In the genomic region with DNA sequence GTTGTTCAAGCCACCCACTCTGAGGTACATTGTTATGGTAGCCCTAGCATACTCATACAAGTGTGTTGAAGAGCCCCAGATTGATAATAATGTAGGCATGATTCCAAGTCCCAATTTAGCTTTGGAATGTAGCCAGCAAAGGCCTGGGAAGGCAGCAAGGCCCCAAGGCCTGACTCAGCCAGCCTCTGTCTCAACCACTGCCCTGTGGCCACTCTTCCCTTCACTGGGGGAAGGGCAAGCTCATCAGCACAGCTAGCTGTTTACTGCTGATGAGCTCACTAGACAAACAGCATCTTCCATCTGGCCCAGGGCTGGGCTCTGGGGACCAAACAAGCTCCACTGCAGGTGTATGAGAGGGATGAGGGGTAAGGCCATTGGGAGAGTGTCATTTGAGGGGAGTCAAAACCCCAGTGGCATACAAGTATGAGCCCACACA, we compare ENCODE assay signal across 9 cellular contexts. TPM values are rescaled to one million over a fixed set of nuclear protein-coding genes. Genes with fewer than 3 reads are reported as not detected.
DNase-seq lines count a peak whose midpoint lies in the region; ATAC-seq and TF ChIP-seq lines count a peak whose summit lies in the region.
"Had no signal": no experiment of that assay in that cellular context is flagged by ENCODE, and none has a peak within 500 bp of the region (broad histone marks: within the 10 kb centered on the region; RNA-seq: fewer than 3 reads in every experiment).

No MANE protein-coding gene starts in this region.

- no peaks in the 10 kb centered on the region for H3F3A ChIP-seq in smooth muscle cell (ENCODE audit: low read depth)

- H3K79me2 ChIP-seq in smooth muscle cell (ENCODE audit: low read depth), result peaks cover 20% of the 10 kb centered on the region

- no peak for TF ChIP-seq POLR2A in Peyer's patch (IDR thresholded peaks at IDR 0.05)

- H3K9ac ChIP-seq in smooth muscle cell (ENCODE audit: low read depth), result no peak overlapping the region
- no peak overlapping the region for H3K9ac ChIP-seq in endodermal cell (ENCODE audit: extremely low read depth, low read length, poor library complexity, severe bottlenecking)

- no peaks in the 10 kb centered on the region for H3K27me3 ChIP-seq in Peyer's patch
- H3K27me3 ChIP-seq in smooth muscle cell (ENCODE audit: low read depth), result no peaks in the 10 kb centered on the region
- peaks cover 25% of the 10 kb centered on the region for H3K27me3 ChIP-seq in endodermal cell (ENCODE audit: control insufficient read depth, insufficient read depth, low read length, poor library complexity, severe bottlenecking)

- H3K4me1 ChIP-seq in Peyer's patch, result peaks cover 0 to 6% (median 0%) of the 10 kb centered on the region in 4 donors
- peaks cover 4% of the 10 kb centered on the region for H3K4me1 ChIP-seq in smooth muscle cell (ENCODE audit: low read depth)
- H3K4me1 ChIP-seq in endodermal cell (ENCODE audit: control insufficient read depth, insufficient read depth, low read length), result peaks cover 4% of the 10 kb centered on the region

- H3K27me3 Mint-ChIP-seq in activated CD4-positive, alpha-beta T cell treated with anti-CD3 and anti-CD28 coated beads, Interleukin-2, amount 10 ng/mL, durations not matched to agents 24 days and 14 days, result peaks cover 5% of the 10 kb centered on the region
- no peaks in the 10 kb centered on the region for H3K27me3 Mint-ChIP-seq in activated T-cell treated with anti-CD3 and anti-CD28 coated beads, Interleukin-2, amount 50 U/mL, for 4 hours (ENCODE audit: low read depth)
- peaks cover 2% of the 10 kb centered on the region for H3K27me3 Mint-ChIP-seq in endodermal cell (ENCODE audit: insufficient read depth)

- H3K4me3 ChIP-seq in Peyer's patch, result no peak overlapping the region
- H3K4me3 ChIP-seq in smooth muscle cell, result no peak overlapping the region
- H3K4me3 ChIP-seq in endodermal cell (ENCODE audit: low read length), result no peak overlapping the region
- H3K4me3 ChIP-seq: GM23338 had no signal

- no peak for TF ChIP-seq CTCF in Peyer's patch (IDR thresholded peaks at IDR 0.05)
- TF ChIP-seq CTCF in smooth muscle cell (IDR thresholded peaks at IDR 0.05; ENCODE audit: borderline replicate concordance, insufficient read depth, poor library complexity, severe bottlenecking), result no peak
- no peak for TF ChIP-seq CTCF in endodermal cell (conservative IDR thresholded peaks at IDR 0.05)

- no peak overlapping the region for H3K27ac Mint-ChIP-seq in activated CD4-positive, alpha-beta T cell treated with anti-CD3 and anti-CD28 coated beads, Interleukin-2, amount 10 ng/mL, durations not matched to agents 24 days and 14 days
- H3K27ac Mint-ChIP-seq in endodermal cell, result no peak overlapping the region
- H3K27ac Mint-ChIP-seq: GM23338 had no signal

- H3K9me3 Mint-ChIP-seq in activated CD4-positive, alpha-beta T cell treated with anti-CD3 and anti-CD28 coated beads, Interleukin-2, amount 10 ng/mL, durations not matched to agents 24 days and 14 days, result no peaks in the 10 kb centered on the region
- no peaks in the 10 kb centered on the region for H3K9me3 Mint-ChIP-seq in activated T-cell treated with anti-CD3 and anti-CD28 coated beads, Interleukin-2, amount 50 U/mL, for 4 hours
- no peaks in the 10 kb centered on the region for H3K9me3 Mint-ChIP-seq in endodermal cell
- H3K9me3 Mint-ChIP-seq: GM23338 had no signal

- H3K36me3 ChIP-seq in Peyer's patch, result no peaks in the 10 kb centered on the region
- no peaks in the 10 kb centered on the region for H3K36me3 ChIP-seq in smooth muscle cell (ENCODE audit: low read depth)
- H3K36me3 ChIP-seq in endodermal cell (ENCODE audit: control insufficient read depth, insufficient read depth, low read length), result no peaks in the 10 kb centered on the region

- H3K4me2 ChIP-seq in smooth muscle cell, result peak overlapping the region; percentile 67
- H3K4me2 ChIP-seq: GM23338 had no signal

- H3K36me3 Mint-ChIP-seq in activated CD4-positive, alpha-beta T cell treated with anti-CD3 and anti-CD28 coated beads, Interleukin-2, amount 10 ng/mL, durations not matched to agents 24 days and 14 days (ENCODE audit: low read depth), result no peaks in the 10 kb centered on the region
- H3K36me3 Mint-ChIP-seq in activated T-cell treated with anti-CD3 and anti-CD28 coated beads, Interleukin-2, amount 50 U/mL, for 4 hours (ENCODE audit: insufficient read depth), result no peaks in the 10 kb centered on the region
- no peaks in the 10 kb centered on the region for H3K36me3 Mint-ChIP-seq in endodermal cell (ENCODE audit: low read depth)

- H2AFZ ChIP-seq in smooth muscle cell (ENCODE audit: low read depth), result no peak overlapping the region
- H2AFZ ChIP-seq: GM23338 had no signal

- H3K4me3 Mint-ChIP-seq in activated CD4-positive, alpha-beta T cell treated with anti-CD3 and anti-CD28 coated beads, Interleukin-2, amount 10 ng/mL, durations not matched to agents 24 days and 14 days, result no peak overlapping the region
- H3K4me3 Mint-ChIP-seq in activated T-cell treated with anti-CD3 and anti-CD28 coated beads, Interleukin-2, amount 50 U/mL, for 4 hours, result no peak overlapping the region
- H3K4me3 Mint-ChIP-seq in endodermal cell, result no peak overlapping the region
- H3K4me3 Mint-ChIP-seq: GM23338 had no signal

- DNase-seq in HPDE6-E6E7 (ENCODE audit: extremely low spot score) (peak; percentile 90), Peyer's patch (peak in 2 of 3 donors; percentile 79 to 87), fibroblast of peridontal ligament (ENCODE audit: extremely low read depth) (peak; percentile 81), smooth muscle cell (lab: John Stamatoyannopoulos, UW; ENCODE audit: unreplicated experiment) (peak; percentile 23), activated gamma-delta T cell (lab: John Stamatoyannopoulos, UW) (no peak), endodermal cell (no peak)
- DNase-seq in activated CD4-positive, alpha-beta T cell treated with anti-CD3 and anti-CD28 coated beads, Interleukin-2, amount 10 ng/mL, durations not matched to agents 24 days and 14 days, result no peak
- DNase-seq in activated T-cell treated with anti-CD3 and anti-CD28 coated beads, Interleukin-2, amount 50 U/mL, for 4 hours, result no peak

- no peaks in the 10 kb centered on the region for H3K9me3 ChIP-seq in Peyer's patch
- no peaks in the 10 kb centered on the region for H3K9me3 ChIP-seq in smooth muscle cell (replicated peaks; ENCODE audit: low read depth)
- no peaks in the 10 kb centered on the region for H3K9me3 ChIP-seq in endodermal cell (ENCODE audit: control insufficient read depth, low read length)

- ATAC-seq in activated T-cell treated with anti-CD3 and anti-CD28 coated beads, Interleukin-2, amount 50 U/mL, for 4 hours, result no peak
- ATAC-seq: GM23338 had no signal

- H4K20me1 ChIP-seq in smooth muscle cell (ENCODE audit: low read depth), result peaks cover 23% of the 10 kb centered on the region

- intact Hi-C loops in activated CD4-positive, alpha-beta T cell treated with anti-CD3 and anti-CD28 coated beads, Interleukin-2, amount 10 ng/mL, durations not matched to agents 24 days and 14 days (cut with micrococcal nuclease), result no loop called here

- H3K27ac ChIP-seq in Peyer's patch, result no peak overlapping the region
- peak overlapping the region; percentile 72 for H3K27ac ChIP-seq in smooth muscle cell (ENCODE audit: low read depth)
- H3K27ac ChIP-seq in endodermal cell (ENCODE audit: low read depth, low read length), result no peak overlapping the region

- H3K4me1 Mint-ChIP-seq in activated CD4-positive, alpha-beta T cell treated with anti-CD3 and anti-CD28 coated beads, Interleukin-2, amount 10 ng/mL, durations not matched to agents 24 days and 14 days, result peaks cover 14% of the 10 kb centered on the region
- peaks cover 11% of the 10 kb centered on the region for H3K4me1 Mint-ChIP-seq in activated T-cell treated with anti-CD3 and anti-CD28 coated beads, Interleukin-2, amount 50 U/mL, for 4 hours (ENCODE audit: low read depth)
- H3K4me1 Mint-ChIP-seq in endodermal cell, result peaks cover 16% of the 10 kb centered on the region

RNA-seq across cellular contexts. Expression of a gene that starts 2.1 kb away (rescaled TPM):
- total RNA-seq in Peyer's patch, result 10 to 100 TPM in 3 of 4 donors, 1 to 10 TPM in 1; 9.9 to 66.4 (median 52.2) TPM
- total RNA-seq in smooth muscle cell, result 52.3 and 59.6 TPM in 2 replicates
- polyA plus RNA-seq in smooth muscle cell, result 18.1 and 57.4 TPM in 2 replicates
- 0.07 TPM in 1 of 2 replicates, not detected in the other for total RNA-seq in activated CD4-positive, alpha-beta T cell treated with anti-CD3 and anti-CD28 coated beads, Interleukin-2, amount 10 ng/mL, durations not matched to agents 24 days and 14 days
- under 1 TPM; 0.11 to 0.15 (median 0.13) TPM for total RNA-seq in activated T-cell treated with anti-CD3 and anti-CD28 coated beads, Interleukin-2, amount 50 U/mL, for 4 hours
- 10 to 100 TPM; 13.8 to 18.2 TPM for total RNA-seq in endodermal cell
- 0.64 TPM for polyA plus RNA-seq in endodermal cell (2013, experiment 1 of 2)
- polyA plus RNA-seq in endodermal cell (2013, experiment 2 of 2), result 0.50 TPM

RNA-seq across cellular contexts. Expression of a gene that starts 19.7 kb away (rescaled TPM):
- total RNA-seq in Peyer's patch, result 10 to 100 TPM in 1 of 4 donors, 1 to 10 TPM in 3; 3.5 to 14.9 (median 6.3) TPM
- 5.2 and 6.2 TPM in 2 replicates for total RNA-seq in smooth muscle cell
- polyA plus RNA-seq in smooth muscle cell, result 2.3 and 2.9 TPM in 2 replicates
- 17.2 and 17.6 TPM in 2 replicates for total RNA-seq in activated CD4-positive, alpha-beta T cell treated with anti-CD3 and anti-CD28 coated beads, Interleukin-2, amount 10 ng/mL, durations not matched to agents 24 days and 14 days
- total RNA-seq in activated T-cell treated with anti-CD3 and anti-CD28 coated beads, Interleukin-2, amount 50 U/mL, for 4 hours, result 10 to 100 TPM; 16.9 to 18.6 (median 17.7) TPM
- 1 to 10 TPM; 4.3 to 6.0 TPM for total RNA-seq in endodermal cell
- polyA plus RNA-seq in endodermal cell (2013, experiment 1 of 2), result 4.5 TPM
- polyA plus RNA-seq in endodermal cell (2013, experiment 2 of 2), result 4.1 TPM

RNA-seq across cellular contexts. Expression of a gene that starts 23.7 kb away (rescaled TPM):
- total RNA-seq in Peyer's patch (1 to 10 TPM in 3 of 4 donors, under 1 TPM in 1; 0.83 to 1.9 (median 1.8) TPM), smooth muscle cell (5.0 and 10.6 TPM in 2 replicates), endodermal cell (1 to 10 TPM; 3.1 to 5.4 TPM)
- 1.0 and 3.8 TPM in 2 replicates for polyA plus RNA-seq in smooth muscle cell
- 2.4 and 3.2 TPM in 2 replicates for total RNA-seq in activated CD4-positive, alpha-beta T cell treated with anti-CD3 and anti-CD28 coated beads, Interleukin-2, amount 10 ng/mL, durations not matched to agents 24 days and 14 days
- total RNA-seq in activated T-cell treated with anti-CD3 and anti-CD28 coated beads, Interleukin-2, amount 50 U/mL, for 4 hours, result 1 to 10 TPM; 1.6 to 2.1 (median 1.7) TPM
- polyA plus RNA-seq in endodermal cell (2013, experiment 1 of 2), result 2.8 TPM
- polyA plus RNA-seq in endodermal cell (2013, experiment 2 of 2), result 2.7 TPM

RNA-seq across cellular contexts. Expression of a gene that starts 52.2 kb away (rescaled TPM):
- total RNA-seq in Peyer's patch (100 to 1,000 TPM in 1 of 4 donors, 10 to 100 TPM in 1, 1 to 10 TPM in 2; 7.4 to 102 (median 10.8) TPM), smooth muscle cell (0.04 TPM in 1 of 2 replicates, not detected in the other), endodermal cell (not detected)
- polyA plus RNA-seq in smooth muscle cell, result 0.72 TPM in 1 of 2 replicates, not detected in the other
- 392 and 394 TPM in 2 replicates for total RNA-seq in activated CD4-positive, alpha-beta T cell treated with anti-CD3 and anti-CD28 coated beads, Interleukin-2, amount 10 ng/mL, durations not matched to agents 24 days and 14 days
- 100 to 1,000 TPM in 1 of 3 donors, 10 to 100 TPM in 2; 59.0 to 109 (median 85.2) TPM for total RNA-seq in activated T-cell treated with anti-CD3 and anti-CD28 coated beads, Interleukin-2, amount 50 U/mL, for 4 hours
- not detected for polyA plus RNA-seq in endodermal cell (2013, experiment 1 of 2)
- polyA plus RNA-seq in endodermal cell (2013, experiment 2 of 2), result not detected
- total RNA-seq: GM23338 had no signal
- polyA plus RNA-seq: GM23338 had no signal

Comparison
In these comparisons a context has a peak if more than half of its experiments do, and no peak if none do; other contexts are left out.
1. DNase-seq: peak in HPDE6-E6E7 (single experiment), Peyer's patch (2 of 3), fibroblast of peridontal ligament (single experiment) and smooth muscle cell (single experiment); none in activated gamma-delta T cell (single experiment), activated CD4-positive, alpha-beta T cell treated with anti-CD3 and anti-CD28 coated beads, Interleukin-2, amount 10 ng/mL, durations not matched to agents 24 days and 14 days (single experiment), activated T-cell treated with anti-CD3 and anti-CD28 coated beads, Interleukin-2, amount 50 U/mL, for 4 hours (single experiment) and endodermal cell (single experiment).
2. RNA of a gene that starts 2.1 kb away (total RNA-seq): 52.3 to 59.6 TPM in smooth muscle cell, 9.9 to 66.4 TPM in Peyer's patch and 13.8 to 18.2 TPM in endodermal cell; 0.11 to 0.15 TPM in activated T-cell treated with anti-CD3 and anti-CD28 coated beads, Interleukin-2, amount 50 U/mL, for 4 hours and 0.07 TPM in activated CD4-positive, alpha-beta T cell treated with anti-CD3 and anti-CD28 coated beads, Interleukin-2, amount 10 ng/mL, durations not matched to agents 24 days and 14 days; every median in the first group is over 4 times any median in the second.